In genomic region chr2:129050116-129050515, GRCh38 we compare ENCODE assay signal across 15 cellular contexts.
"Had no signal": no experiment of that assay in that cellular context is flagged by ENCODE, and none has a peak within 500 bp of the region (broad histone marks: within the 10 kb centered on the region; RNA-seq: fewer than 3 reads in every experiment).

No MANE protein-coding gene starts in this region.

- H3K27me3 ChIP-seq: adrenal gland, gastrocnemius medialis, left lung, right lobe of liver, tibial artery, uterus had no signal

- ATAC-seq: gastrocnemius medialis; left lung; psoas muscle; right lobe of liver; stimulated activated effector memory CD8-positive, alpha-beta T cell treated with anti-CD3 and anti-CD28 coated beads, Interleukin-12 subunit alpha, Interleukin-12 subunit beta, amount 100 ng/mL, for 72 hours had no signal

- DNase-seq: activated CD4-positive, alpha-beta T cell treated with anti-CD3 and anti-CD28 coated beads for 4 hours; activated naive CD4-positive, alpha-beta T cell treated with anti-CD3 and anti-CD28 coated beads, Interleukin-2, amount 50 U/mL, for 16 hours; activated T-cell treated with anti-CD3 and anti-CD28 coated beads, Interleukin-2, amount 50 U/mL, for 1 hour; adrenal gland; effector memory CD4-positive, alpha-beta T cell; gastrocnemius medialis; left lung; mesenchymal stem cell; psoas muscle; right lobe of liver; tibial artery; uterus had no signal

- H3K4me1 Mint-ChIP-seq: nephron; stimulated activated effector memory CD8-positive, alpha-beta T cell treated with anti-CD3 and anti-CD28 coated beads, Interleukin-12 subunit alpha, Interleukin-12 subunit beta, amount 100 ng/mL, for 72 hours had no signal

- H3K9me3 Mint-ChIP-seq: stimulated activated effector memory CD8-positive, alpha-beta T cell treated with anti-CD3 and anti-CD28 coated beads, Interleukin-12 subunit alpha, Interleukin-12 subunit beta, amount 100 ng/mL, for 72 hours had no signal

- H3K9me3 ChIP-seq: adrenal gland, gastrocnemius medialis, psoas muscle, right lobe of liver, tibial artery, uterus had no signal

- H3K27ac ChIP-seq: adrenal gland, epithelial cell of prostate, gastrocnemius medialis, left lung, psoas muscle, right lobe of liver, tibial artery, uterus had no signal

- H3K4me3 Mint-ChIP-seq: nephron; stimulated activated effector memory CD8-positive, alpha-beta T cell treated with anti-CD3 and anti-CD28 coated beads, Interleukin-12 subunit alpha, Interleukin-12 subunit beta, amount 100 ng/mL, for 72 hours had no signal

- H3K36me3 ChIP-seq: adrenal gland, gastrocnemius medialis, left lung, right lobe of liver, tibial artery, uterus had no signal

- H3K36me3 Mint-ChIP-seq: stimulated activated effector memory CD8-positive, alpha-beta T cell treated with anti-CD3 and anti-CD28 coated beads, Interleukin-12 subunit alpha, Interleukin-12 subunit beta, amount 100 ng/mL, for 72 hours had no signal

- H3K4me3 ChIP-seq: adrenal gland, gastrocnemius medialis, left lung, psoas muscle, right lobe of liver, tibial artery, uterus had no signal

- H3K4me1 ChIP-seq: adrenal gland, gastrocnemius medialis, left lung, psoas muscle, right lobe of liver, tibial artery, uterus had no signal

- H3K27ac Mint-ChIP-seq: nephron; stimulated activated effector memory CD8-positive, alpha-beta T cell treated with anti-CD3 and anti-CD28 coated beads, Interleukin-12 subunit alpha, Interleukin-12 subunit beta, amount 100 ng/mL, for 72 hours had no signal
